15 cellular contexts compared by ENCODE assay signal in the genomic region with DNA sequence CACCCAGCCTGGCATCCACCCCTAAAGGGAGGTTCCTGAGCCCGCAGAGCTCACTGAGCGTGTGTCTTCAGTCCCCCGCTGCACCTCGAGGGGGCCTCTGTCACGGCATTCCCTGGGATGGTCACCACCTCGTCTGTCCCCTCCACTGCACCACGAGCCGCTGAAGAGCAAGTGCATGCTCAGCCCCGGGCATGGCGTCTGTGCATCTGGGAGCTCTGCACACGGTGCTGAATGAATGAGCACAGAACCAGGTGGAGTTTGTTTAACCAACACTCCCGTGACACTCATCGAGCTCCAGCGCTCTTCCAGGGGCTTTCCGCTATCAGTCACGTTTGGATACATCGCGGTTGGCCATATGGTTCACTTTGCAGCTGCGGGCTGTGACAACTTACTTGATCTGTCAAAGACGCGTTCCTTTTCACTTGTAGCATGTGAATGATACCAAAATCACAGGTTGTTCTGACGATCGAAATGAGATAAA. TPM values are rescaled to one million over a fixed set of nuclear protein-coding genes. Genes with fewer than 3 reads are reported as not detected.
DNase-seq lines count a peak whose midpoint lies in the region; ATAC-seq and TF ChIP-seq lines count a peak whose summit lies in the region.
"Had no signal": no experiment of that assay in that cellular context is flagged by ENCODE, and none has a peak within 500 bp of the region (broad histone marks: within the 10 kb centered on the region; RNA-seq: fewer than 3 reads in every experiment).

No MANE protein-coding gene starts in this region.

- intact Hi-C loops in lower lobe of right lung (cut with DNase I): no loop called here

- no peaks in the 10 kb centered on the region for H3K36me3 ChIP-seq in lower lobe of right lung

- peak; percentile 77 for DNase-seq in DMS153 (lab: John Stamatoyannopoulos, UW)
- DNase-seq in RPMI8226: peak; percentile 35
- DNase-seq in lower lobe of right lung: no peak
- DNase-seq in GM03348 (ENCODE audit: low spot score): no peak
- no peak for DNase-seq in DMS114 treated with DMSO at 0.1 percent for 48 hours (lab: John Stamatoyannopoulos, UW; ENCODE audit: unreplicated experiment)
- no peak for DNase-seq in globus pallidus (ENCODE audit: low spot score)
- no peak for DNase-seq in mucosa of gallbladder (ENCODE audit: low spot score)
- DNase-seq: effector memory CD8-positive, alpha-beta T cell; HFFc6; hippocampal formation; mesendoderm; psoas muscle had no signal

- no peak overlapping the region for H3K27ac ChIP-seq in lower lobe of right lung
- H3K27ac ChIP-seq: psoas muscle had no signal

- peak overlapping the region; percentile 23 for H3K4me3 ChIP-seq in lower lobe of right lung
- H3K4me3 ChIP-seq: psoas muscle had no signal

- no peaks in the 10 kb centered on the region for H3K4me1 ChIP-seq in lower lobe of right lung
- H3K4me1 ChIP-seq: psoas muscle had no signal

- no peaks in the 10 kb centered on the region for H3K27me3 ChIP-seq in lower lobe of right lung (ENCODE audit: low read depth)

- ATAC-seq in HG02852 (IDR thresholded peaks at IDR 0.05; ENCODE audit: unreplicated experiment) (peak; percentile 63), lower lobe of right lung (peak; percentile 38 to 65)
- ATAC-seq: effector memory CD8-positive, alpha-beta T cell; psoas muscle had no signal

- H3K9me3 ChIP-seq in lower lobe of right lung: no peaks in the 10 kb centered on the region
- H3K9me3 ChIP-seq: psoas muscle had no signal

- TF ChIP-seq CTCF in lower lobe of right lung (IDR thresholded peaks at IDR 0.05): no peak

RNA-seq across cellular contexts. Expression of gene ALLC, which starts 9.2 kb away (rescaled TPM):
- not detected for total RNA-seq in lower lobe of right lung
- 0.81 TPM for total RNA-seq in mucosa of gallbladder
- total RNA-seq: activated T-helper 1 cell treated with anti-CD3 and anti-CD28 coated beads, Interleukin-12 subunit alpha, Interleukin-12 subunit beta, Interleukin-2, Interleukin-4 antibody, amounts not matched to agents 30 ng/mL and 10 ng/mL and 1 ng/mL, durations not matched to agents 14 hours and 24 hours and 36 hours; HFFc6; psoas muscle; SK-MEL-5 had no signal

RNA-seq across cellular contexts. Expression of gene DCDC2C, which starts 36.2 kb away (rescaled TPM):
- not detected for total RNA-seq in lower lobe of right lung
- 0.14 TPM for total RNA-seq in mucosa of gallbladder
- total RNA-seq: activated T-helper 1 cell treated with anti-CD3 and anti-CD28 coated beads, Interleukin-12 subunit alpha, Interleukin-12 subunit beta, Interleukin-2, Interleukin-4 antibody, amounts not matched to agents 30 ng/mL and 10 ng/mL and 1 ng/mL, durations not matched to agents 14 hours and 24 hours and 36 hours; HFFc6; psoas muscle; SK-MEL-5 had no signal

Comparison
In these comparisons a context has a peak if more than half of its experiments do, and no peak if none do; other contexts are left out.
1. DNase-seq: peak in DMS153 (single experiment) and RPMI8226 (single experiment); none in lower lobe of right lung (single experiment), GM03348 (single experiment), DMS114 treated with DMSO at 0.1 percent for 48 hours (single experiment), globus pallidus (single experiment) and mucosa of gallbladder (single experiment).